ENCODE assay signal across 21 cellular contexts in the genomic region with DNA sequence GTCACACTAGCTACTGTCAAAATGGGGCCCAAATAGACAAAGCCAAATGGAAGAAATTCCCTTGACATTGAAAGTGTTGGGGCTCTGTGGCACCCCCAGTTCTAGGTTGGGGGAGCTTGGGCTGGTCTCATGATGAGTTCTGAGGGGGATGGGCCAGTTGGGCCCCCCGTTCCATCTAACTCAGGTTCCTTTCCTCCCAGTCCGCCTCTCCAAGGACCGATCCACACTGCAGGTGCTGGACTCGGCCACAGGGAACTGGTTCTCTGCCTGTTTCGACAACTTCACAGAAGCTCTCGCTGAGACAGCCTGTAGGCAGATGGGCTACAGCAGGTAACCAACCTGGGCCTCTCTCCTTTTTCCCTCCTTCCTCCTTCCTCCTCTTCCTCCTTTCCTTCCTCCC. TPM values are rescaled to one million over a fixed set of nuclear protein-coding genes. Genes with fewer than 3 reads are reported as not detected.
DNase-seq lines count a peak whose midpoint lies in the region; ATAC-seq and TF ChIP-seq lines count a peak whose summit lies in the region.
"Had no signal": no experiment of that assay in that cellular context is flagged by ENCODE, and none has a peak within 500 bp of the region (broad histone marks: within the 10 kb centered on the region; RNA-seq: fewer than 3 reads in every experiment).

No MANE protein-coding gene starts in this region.

- H3K36me3 ChIP-seq in upper lobe of right lung: no peaks in the 10 kb centered on the region
- H3K36me3 ChIP-seq in effector memory CD4-positive, alpha-beta T cell (ENCODE audit: control insufficient read depth, insufficient read depth, low read length): no peaks in the 10 kb centered on the region
- H3K36me3 ChIP-seq: HAP-1 had no signal

- CTCF ChIA-PET in activated CD4-positive, alpha-beta T cell treated with anti-CD3 and anti-CD28 coated beads for 36 hours (lab: Charles Lee): interaction anchor here (0.9 to 1.4 kb wide), 2 partner anchors 287 to 357 kb away, joined by 3 read pairs; no protein-coding TSS in a partner anchor

- 96% methylated on average over 6 of the region's 6 CpGs for WGBS in right cardiac atrium

- peak; percentile 15 for DNase-seq in cardiac septum (ENCODE audit: low spot score)
- no peak for DNase-seq in right cardiac atrium
- DNase-seq in upper lobe of right lung: peak; percentile 40
- no peak for DNase-seq in activated CD4-positive, alpha-beta T cell treated with anti-CD3 and anti-CD28 coated beads for 36 hours
- DNase-seq in effector memory CD4-positive, alpha-beta T cell: no peak
- DNase-seq: C1 segment of cervical spinal cord; Calu3; CD4-positive, alpha-beta memory T cell; COR-L47; DMS53; DMS79 treated with DMSO at 0.1 percent for 48 hours; GF-D8; GOT3; HFFc6 had no signal

- H3K27me3 ChIP-seq in right cardiac atrium (ENCODE audit: control insufficient read depth, insufficient read depth): no peaks in the 10 kb centered on the region
- H3K27me3 ChIP-seq in upper lobe of right lung: no peaks in the 10 kb centered on the region
- no peaks in the 10 kb centered on the region for H3K27me3 ChIP-seq in effector memory CD4-positive, alpha-beta T cell (replicated peaks; ENCODE audit: control insufficient read depth, insufficient read depth, low read length, poor library complexity, severe bottlenecking)

- H3K27ac Mint-ChIP-seq in nephron: peak overlapping the region; percentile 67 to 92 (median 87)
- H3K27ac Mint-ChIP-seq in activated CD4-positive, alpha-beta T cell treated with anti-CD3 and anti-CD28 coated beads for 36 hours: no peak overlapping the region
- H3K27ac Mint-ChIP-seq: HFFc6 had no signal

- peaks cover 14% of the 10 kb centered on the region for H3K4me1 Mint-ChIP-seq in nephron
- no peaks in the 10 kb centered on the region for H3K4me1 Mint-ChIP-seq in activated CD4-positive, alpha-beta T cell treated with anti-CD3 and anti-CD28 coated beads for 36 hours
- H3K4me1 Mint-ChIP-seq: CD4-positive, alpha-beta memory T cell had no signal

- intact Hi-C loops in cardiac septum (cut with DNase I): no loop called here
- intact Hi-C loops in right cardiac atrium (cut with DNase I): no loop called here
- intact Hi-C loops in upper lobe of right lung (cut with DNase I): no loop called here
- intact Hi-C loops in activated CD4-positive, alpha-beta T cell treated with anti-CD3 and anti-CD28 coated beads for 36 hours (cut with DNase I, micrococcal nuclease): no loop called here

- no peaks in the 10 kb centered on the region for H3K9me3 ChIP-seq in right cardiac atrium (ENCODE audit: control insufficient read depth, low read length)
- no peaks in the 10 kb centered on the region for H3K9me3 ChIP-seq in upper lobe of right lung
- no peaks in the 10 kb centered on the region for H3K9me3 ChIP-seq in effector memory CD4-positive, alpha-beta T cell (ENCODE audit: control insufficient read depth, low read length)
- H3K9me3 ChIP-seq: HAP-1 had no signal

- ATAC-seq in right cardiac atrium (no peak), upper lobe of right lung (no peak)
- ATAC-seq in activated CD4-positive, alpha-beta T cell treated with anti-CD3 and anti-CD28 coated beads for 36 hours: no peak

- POLR2A ChIA-PET in activated CD4-positive, alpha-beta T cell treated with anti-CD3 and anti-CD28 coated beads for 36 hours (lab: Charles Lee): no interaction called here

- H3K4me1 ChIP-seq in right cardiac atrium (ENCODE audit: control insufficient read depth, insufficient read depth, low read length) (peaks cover 10% of the 10 kb centered on the region), upper lobe of right lung (no peaks in the 10 kb centered on the region)
- no peaks in the 10 kb centered on the region for H3K4me1 ChIP-seq in effector memory CD4-positive, alpha-beta T cell (ENCODE audit: control insufficient read depth, insufficient read depth, low read length, poor library complexity, severe bottlenecking)
- H3K4me1 ChIP-seq: HAP-1 had no signal

- H3K9me3 Mint-ChIP-seq in nephron: no peaks in the 10 kb centered on the region
- H3K9me3 Mint-ChIP-seq in activated CD4-positive, alpha-beta T cell treated with anti-CD3 and anti-CD28 coated beads for 36 hours (ENCODE audit: low read depth): no peaks in the 10 kb centered on the region
- H3K9me3 Mint-ChIP-seq: CD4-positive, alpha-beta memory T cell; HFFc6 had no signal

- TF ChIP-seq CTCF in nephron (IDR thresholded peaks at IDR 0.05; ENCODE audit: unreplicated experiment in 3 of 3) (no peak), upper lobe of right lung (IDR thresholded peaks at IDR 0.05) (no peak)

- H3K27ac ChIP-seq in right cardiac atrium (ENCODE audit: low read length) (no peak overlapping the region), upper lobe of right lung (no peak overlapping the region)
- H3K27ac ChIP-seq in effector memory CD4-positive, alpha-beta T cell (ENCODE audit: insufficient read depth, low read length, poor library complexity, severe bottlenecking): no peak overlapping the region

- H3K27me3 Mint-ChIP-seq in nephron (ENCODE audit: low read depth): peaks cover 10% of the 10 kb centered on the region
- H3K27me3 Mint-ChIP-seq in activated CD4-positive, alpha-beta T cell treated with anti-CD3 and anti-CD28 coated beads for 36 hours: no peaks in the 10 kb centered on the region

- H3K4me3 ChIP-seq in right cardiac atrium (ENCODE audit: low read length): no peak overlapping the region
- H3K4me3 ChIP-seq in upper lobe of right lung: no peak overlapping the region
- H3K4me3 ChIP-seq in effector memory CD4-positive, alpha-beta T cell (ENCODE audit: insufficient read depth, low read depth, low read length, poor library complexity, severe bottlenecking): no peak overlapping the region
- H3K4me3 ChIP-seq: HAP-1 had no signal

- no peaks in the 10 kb centered on the region for H3K36me3 Mint-ChIP-seq in nephron (ENCODE audit: low read depth)
- H3K36me3 Mint-ChIP-seq in activated CD4-positive, alpha-beta T cell treated with anti-CD3 and anti-CD28 coated beads for 36 hours (ENCODE audit: low read depth): no peaks in the 10 kb centered on the region
- H3K36me3 Mint-ChIP-seq: CD4-positive, alpha-beta memory T cell had no signal

- no peak overlapping the region for H3K4me3 Mint-ChIP-seq in nephron
- no peak overlapping the region for H3K4me3 Mint-ChIP-seq in activated CD4-positive, alpha-beta T cell treated with anti-CD3 and anti-CD28 coated beads for 36 hours
- H3K4me3 Mint-ChIP-seq: CD4-positive, alpha-beta memory T cell; HFFc6 had no signal

RNA-seq across cellular contexts. Expression of a gene that starts 17.7 kb away (rescaled TPM):
- total RNA-seq in cardiac septum (not detected), right cardiac atrium (not detected), upper lobe of right lung (not detected)
- polyA plus RNA-seq in right cardiac atrium: not detected
- total RNA-seq in activated CD4-positive, alpha-beta T cell treated with anti-CD3 and anti-CD28 coated beads for 36 hours: under 1 TPM in 1 of 2 experiments, not detected in 1; 0.09 TPM
- total RNA-seq: A172, A673, Calu3, Daoy, G401, HFFc6 had no signal
- polyA plus RNA-seq: BJ had no signal

RNA-seq across cellular contexts. Expression of a gene that starts 27.6 kb away (rescaled TPM):
- total RNA-seq in cardiac septum: 0.32 TPM
- total RNA-seq in right cardiac atrium: not detected
- polyA plus RNA-seq in right cardiac atrium: not detected
- 3.0 TPM for total RNA-seq in upper lobe of right lung
- not detected for total RNA-seq in activated CD4-positive, alpha-beta T cell treated with anti-CD3 and anti-CD28 coated beads for 36 hours
- total RNA-seq: A172, A673, Daoy, G401, HFFc6 had no signal
- polyA plus RNA-seq: BJ; CD4-positive, alpha-beta memory T cell had no signal

RNA-seq across cellular contexts. Expression of a gene that starts 48.1 kb away (rescaled TPM):
- 17.0 TPM for total RNA-seq in cardiac septum
- total RNA-seq in right cardiac atrium: 1 to 10 TPM; 2.6 to 7.3 (median 6.0) TPM
- polyA plus RNA-seq in right cardiac atrium: 9.0 TPM
- total RNA-seq in upper lobe of right lung: 7.2 TPM
- under 1 TPM; 0.26 to 0.27 TPM for total RNA-seq in activated CD4-positive, alpha-beta T cell treated with anti-CD3 and anti-CD28 coated beads for 36 hours
- total RNA-seq: Calu3; CD4-positive, alpha-beta memory T cell; G401 had no signal
- polyA plus RNA-seq: CD4-positive, alpha-beta memory T cell had no signal

Comparison
In these comparisons a context has a peak if more than half of its experiments do, and no peak if none do; other contexts are left out.
1. DNase-seq: peak in cardiac septum (single experiment) and upper lobe of right lung (single experiment); none in right cardiac atrium (0 of 3), activated CD4-positive, alpha-beta T cell treated with anti-CD3 and anti-CD28 coated beads for 36 hours (single experiment) and effector memory CD4-positive, alpha-beta T cell (0 of 3).